ENCODE assay signal across 8 cellular contexts in genomic region chr4:142406051-142406549, GRCh38.
A peak's percentile ranks its signal among the peaks of the same experiment; 100 is the strongest.
DNase-seq lines count a peak whose midpoint lies in the region; ATAC-seq and TF ChIP-seq lines count a peak whose summit lies in the region.

No MANE protein-coding gene starts in this region.

- no peaks in the 10 kb centered on the region for H3K4me1 ChIP-seq in testis

- H3K4me3 Mint-ChIP-seq in stimulated activated memory B cell treated with anti-CD40 and anti-IgM and Interleukin-4, amounts not matched to agents 10 μg/mL and 1 μg/mL and 100 μg/mL, for 72 hours: no peak overlapping the region

- H3K36me3 ChIP-seq in testis (ENCODE audit: low read depth, missing control alignments): no peaks in the 10 kb centered on the region

- intact Hi-C loops in testis (cut with DNase I; ENCODE audit: low total_unique reads): no loop called here

- no peak for ATAC-seq in stimulated activated memory B cell treated with anti-CD40 and anti-IgM and Interleukin-4, amounts not matched to agents 10 μg/mL and 1 μg/mL and 100 μg/mL, for 72 hours
- ATAC-seq in omental fat pad (ENCODE audit: low FRiP score): no peak

- peak; percentile 32 for DNase-seq in activated CD4-positive, alpha-beta T cell treated with anti-CD3 and anti-CD28 coated beads for 48 hours
- DNase-seq in activated CD4-positive, alpha-beta T cell treated with anti-CD3 and anti-CD28 coated beads for 4 hours: no peak
- DNase-seq in SKM-1 (lab: John Stamatoyannopoulos, UW; ENCODE audit: unreplicated experiment): peak; percentile 18
- peak in 1 of 2 donors; percentile 34 for DNase-seq in foreskin fibroblast
- DNase-seq in testis: no peak
- DNase-seq in NCI-H2196 treated with DMSO at 0.1 percent for 48 hours (lab: John Stamatoyannopoulos, UW; ENCODE audit: unreplicated experiment): no peak
- DNase-seq in omental fat pad (ENCODE audit: low spot score): no peak

- WGBS in testis, 2 donors: 18 to 22% methylated on average over 5 of the region's 5 CpGs

- H3K4me3 ChIP-seq in foreskin fibroblast (ENCODE audit: low read depth in 1 of 2, low read length in 2 of 2): peak overlapping the region; percentile 48 to 74
- no peak overlapping the region for H3K4me3 ChIP-seq in testis

- no peaks in the 10 kb centered on the region for H3K36me3 Mint-ChIP-seq in stimulated activated memory B cell treated with anti-CD40 and anti-IgM and Interleukin-4, amounts not matched to agents 10 μg/mL and 1 μg/mL and 100 μg/mL, for 72 hours

- no peaks in the 10 kb centered on the region for H3K9me3 Mint-ChIP-seq in stimulated activated memory B cell treated with anti-CD40 and anti-IgM and Interleukin-4, amounts not matched to agents 10 μg/mL and 1 μg/mL and 100 μg/mL, for 72 hours

- H3K9me3 ChIP-seq in testis: no peaks in the 10 kb centered on the region

- no peak for TF ChIP-seq CTCF in foreskin fibroblast (IDR thresholded peaks at IDR 0.05; ENCODE audit: low read depth, low read length)
- TF ChIP-seq CTCF in testis (IDR thresholded peaks at IDR 0.05): no peak
- TF ChIP-seq CTCF in omental fat pad (IDR thresholded peaks at IDR 0.05): no peak

- H3K27me3 ChIP-seq in testis: no peaks in the 10 kb centered on the region

- H3K27ac Mint-ChIP-seq in stimulated activated memory B cell treated with anti-CD40 and anti-IgM and Interleukin-4, amounts not matched to agents 10 μg/mL and 1 μg/mL and 100 μg/mL, for 72 hours: no peak overlapping the region

- peak overlapping the region; percentile 23 to 76 for H3K27ac ChIP-seq in testis

- TF ChIP-seq POLR2A in testis (IDR thresholded peaks at IDR 0.05): no peak

- H3K27me3 Mint-ChIP-seq in stimulated activated memory B cell treated with anti-CD40 and anti-IgM and Interleukin-4, amounts not matched to agents 10 μg/mL and 1 μg/mL and 100 μg/mL, for 72 hours: peaks cover 21% of the 10 kb centered on the region

- peaks cover 15% of the 10 kb centered on the region for H3K4me1 Mint-ChIP-seq in stimulated activated memory B cell treated with anti-CD40 and anti-IgM and Interleukin-4, amounts not matched to agents 10 μg/mL and 1 μg/mL and 100 μg/mL, for 72 hours

Comparison
In these comparisons a context has a peak if more than half of its experiments do, and no peak if none do; other contexts are left out.
1. DNase-seq: peak in activated CD4-positive, alpha-beta T cell treated with anti-CD3 and anti-CD28 coated beads for 48 hours (single experiment) and SKM-1 (single experiment); none in activated CD4-positive, alpha-beta T cell treated with anti-CD3 and anti-CD28 coated beads for 4 hours (0 of 2), testis (single experiment), NCI-H2196 treated with DMSO at 0.1 percent for 48 hours (single experiment) and omental fat pad (single experiment).
2. H3K4me3 ChIP-seq: peak in foreskin fibroblast (2 of 2); none in testis (0 of 2).